1 cellular context compared by ENCODE assay signal in genomic region chr16:2520097-2520783, GRCh38.
TF ChIP-seq lines count a peak whose summit lies in the region.

TSS of gene AMDHD2 (plus strand) at chr16:2520371. CDS start at chr16:2520459, 88 bp downstream.

TF ChIP-seq in K562, 482 proteins besides CTCF, POLR2A, EP300 and RAD21 (continued from another document and continues in another):
- TF ChIP-seq, protein P1, sequence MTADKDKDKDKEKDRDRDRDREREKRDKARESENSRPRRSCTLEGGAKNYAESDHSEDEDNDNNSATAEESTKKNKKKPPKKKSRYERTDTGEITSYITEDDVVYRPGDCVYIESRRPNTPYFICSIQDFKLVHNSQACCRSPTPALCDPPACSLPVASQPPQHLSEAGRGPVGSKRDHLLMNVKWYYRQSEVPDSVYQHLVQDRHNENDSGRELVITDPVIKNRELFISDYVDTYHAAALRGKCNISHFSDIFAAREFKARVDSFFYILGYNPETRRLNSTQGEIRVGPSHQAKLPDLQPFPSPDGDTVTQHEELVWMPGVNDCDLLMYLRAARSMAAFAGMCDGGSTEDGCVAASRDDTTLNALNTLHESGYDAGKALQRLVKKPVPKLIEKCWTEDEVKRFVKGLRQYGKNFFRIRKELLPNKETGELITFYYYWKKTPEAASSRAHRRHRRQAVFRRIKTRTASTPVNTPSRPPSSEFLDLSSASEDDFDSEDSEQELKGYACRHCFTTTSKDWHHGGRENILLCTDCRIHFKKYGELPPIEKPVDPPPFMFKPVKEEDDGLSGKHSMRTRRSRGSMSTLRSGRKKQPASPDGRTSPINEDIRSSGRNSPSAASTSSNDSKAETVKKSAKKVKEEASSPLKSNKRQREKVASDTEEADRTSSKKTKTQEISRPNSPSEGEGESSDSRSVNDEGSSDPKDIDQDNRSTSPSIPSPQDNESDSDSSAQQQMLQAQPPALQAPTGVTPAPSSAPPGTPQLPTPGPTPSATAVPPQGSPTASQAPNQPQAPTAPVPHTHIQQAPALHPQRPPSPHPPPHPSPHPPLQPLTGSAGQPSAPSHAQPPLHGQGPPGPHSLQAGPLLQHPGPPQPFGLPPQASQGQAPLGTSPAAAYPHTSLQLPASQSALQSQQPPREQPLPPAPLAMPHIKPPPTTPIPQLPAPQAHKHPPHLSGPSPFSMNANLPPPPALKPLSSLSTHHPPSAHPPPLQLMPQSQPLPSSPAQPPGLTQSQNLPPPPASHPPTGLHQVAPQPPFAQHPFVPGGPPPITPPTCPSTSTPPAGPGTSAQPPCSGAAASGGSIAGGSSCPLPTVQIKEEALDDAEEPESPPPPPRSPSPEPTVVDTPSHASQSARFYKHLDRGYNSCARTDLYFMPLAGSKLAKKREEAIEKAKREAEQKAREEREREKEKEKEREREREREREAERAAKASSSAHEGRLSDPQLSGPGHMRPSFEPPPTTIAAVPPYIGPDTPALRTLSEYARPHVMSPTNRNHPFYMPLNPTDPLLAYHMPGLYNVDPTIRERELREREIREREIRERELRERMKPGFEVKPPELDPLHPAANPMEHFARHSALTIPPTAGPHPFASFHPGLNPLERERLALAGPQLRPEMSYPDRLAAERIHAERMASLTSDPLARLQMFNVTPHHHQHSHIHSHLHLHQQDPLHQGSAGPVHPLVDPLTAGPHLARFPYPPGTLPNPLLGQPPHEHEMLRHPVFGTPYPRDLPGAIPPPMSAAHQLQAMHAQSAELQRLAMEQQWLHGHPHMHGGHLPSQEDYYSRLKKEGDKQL (CRISPR knock-in tag; IDR thresholded peaks at IDR 0.05; ENCODE audit: borderline replicate concordance) = no peak
- TF ChIP-seq ZNF354B (CRISPR knock-in tag; IDR thresholded peaks at IDR 0.05) = no peak
- TF ChIP-seq TEAD2 (tag; IDR thresholded peaks at IDR 0.05) = no peak
- no peak for TF ChIP-seq EZH2 (IDR thresholded peaks at IDR 0.05; ENCODE audit: borderline replicate concordance, low read depth, low read length)
- TF ChIP-seq, protein P2, sequence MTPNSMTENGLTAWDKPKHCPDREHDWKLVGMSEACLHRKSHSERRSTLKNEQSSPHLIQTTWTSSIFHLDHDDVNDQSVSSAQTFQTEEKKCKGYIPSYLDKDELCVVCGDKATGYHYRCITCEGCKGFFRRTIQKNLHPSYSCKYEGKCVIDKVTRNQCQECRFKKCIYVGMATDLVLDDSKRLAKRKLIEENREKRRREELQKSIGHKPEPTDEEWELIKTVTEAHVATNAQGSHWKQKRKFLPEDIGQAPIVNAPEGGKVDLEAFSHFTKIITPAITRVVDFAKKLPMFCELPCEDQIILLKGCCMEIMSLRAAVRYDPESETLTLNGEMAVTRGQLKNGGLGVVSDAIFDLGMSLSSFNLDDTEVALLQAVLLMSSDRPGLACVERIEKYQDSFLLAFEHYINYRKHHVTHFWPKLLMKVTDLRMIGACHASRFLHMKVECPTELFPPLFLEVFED (CRISPR knock-in tag; conservative IDR thresholded peaks at IDR 0.05) = no peak
- TF ChIP-seq PREB (CRISPR knock-in tag; IDR thresholded peaks at IDR 0.05) = no peak
- TF ChIP-seq ZNF589 (CRISPR knock-in tag; IDR thresholded peaks at IDR 0.05; ENCODE audit: low read depth) = no peak
- TF ChIP-seq SOX6 (IDR thresholded peaks at IDR 0.05) = peak; percentile 13; the same call in 1 of the 2 replicates
- no peak for TF ChIP-seq NCOA1 (IDR thresholded peaks at IDR 0.05; ENCODE audit: low read depth)
- TF ChIP-seq, protein P3, sequence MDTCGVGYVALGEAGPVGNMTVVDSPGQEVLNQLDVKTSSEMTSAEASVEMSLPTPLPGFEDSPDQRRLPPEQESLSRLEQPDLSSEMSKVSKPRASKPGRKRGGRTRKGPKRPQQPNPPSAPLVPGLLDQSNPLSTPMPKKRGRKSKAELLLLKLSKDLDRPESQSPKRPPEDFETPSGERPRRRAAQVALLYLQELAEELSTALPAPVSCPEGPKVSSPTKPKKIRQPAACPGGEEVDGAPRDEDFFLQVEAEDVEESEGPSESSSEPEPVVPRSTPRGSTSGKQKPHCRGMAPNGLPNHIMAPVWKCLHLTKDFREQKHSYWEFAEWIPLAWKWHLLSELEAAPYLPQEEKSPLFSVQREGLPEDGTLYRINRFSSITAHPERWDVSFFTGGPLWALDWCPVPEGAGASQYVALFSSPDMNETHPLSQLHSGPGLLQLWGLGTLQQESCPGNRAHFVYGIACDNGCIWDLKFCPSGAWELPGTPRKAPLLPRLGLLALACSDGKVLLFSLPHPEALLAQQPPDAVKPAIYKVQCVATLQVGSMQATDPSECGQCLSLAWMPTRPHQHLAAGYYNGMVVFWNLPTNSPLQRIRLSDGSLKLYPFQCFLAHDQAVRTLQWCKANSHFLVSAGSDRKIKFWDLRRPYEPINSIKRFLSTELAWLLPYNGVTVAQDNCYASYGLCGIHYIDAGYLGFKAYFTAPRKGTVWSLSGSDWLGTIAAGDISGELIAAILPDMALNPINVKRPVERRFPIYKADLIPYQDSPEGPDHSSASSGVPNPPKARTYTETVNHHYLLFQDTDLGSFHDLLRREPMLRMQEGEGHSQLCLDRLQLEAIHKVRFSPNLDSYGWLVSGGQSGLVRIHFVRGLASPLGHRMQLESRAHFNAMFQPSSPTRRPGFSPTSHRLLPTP (IDR thresholded peaks at IDR 0.05; ENCODE audit: borderline replicate concordance, extremely low read depth, insufficient read length) = no peak
- TF ChIP-seq, protein P4, sequence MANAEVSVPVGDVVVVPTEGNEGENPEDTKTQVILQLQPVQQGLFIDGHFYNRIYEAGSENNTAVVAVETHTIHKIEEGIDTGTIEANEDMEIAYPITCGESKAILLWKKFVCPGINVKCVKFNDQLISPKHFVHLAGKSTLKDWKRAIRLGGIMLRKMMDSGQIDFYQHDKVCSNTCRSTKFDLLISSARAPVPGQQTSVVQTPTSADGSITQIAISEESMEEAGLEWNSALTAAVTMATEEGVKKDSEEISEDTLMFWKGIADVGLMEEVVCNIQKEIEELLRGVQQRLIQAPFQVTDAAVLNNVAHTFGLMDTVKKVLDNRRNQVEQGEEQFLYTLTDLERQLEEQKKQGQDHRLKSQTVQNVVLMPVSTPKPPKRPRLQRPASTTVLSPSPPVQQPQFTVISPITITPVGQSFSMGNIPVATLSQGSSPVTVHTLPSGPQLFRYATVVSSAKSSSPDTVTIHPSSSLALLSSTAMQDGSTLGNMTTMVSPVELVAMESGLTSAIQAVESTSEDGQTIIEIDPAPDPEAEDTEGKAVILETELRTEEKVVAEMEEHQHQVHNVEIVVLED (CRISPR knock-in tag; IDR thresholded peaks at IDR 0.05) = no peak
- no peak for TF ChIP-seq SMC3 (conservative IDR thresholded peaks at IDR 0.05; ENCODE audit: insufficient read depth, low read depth, low read length)
- peak; percentile 71 for TF ChIP-seq HCFC1 (IDR thresholded peaks at IDR 0.05; ENCODE audit: low read depth, low read length)
- TF ChIP-seq HDAC2 (IDR thresholded peaks at IDR 0.05) = no peak
- TF ChIP-seq RUNX1 (IDR thresholded peaks at IDR 0.05; ENCODE audit: low read depth) = peak; percentile 58; the same call in 1 of the 2 replicates
- TF ChIP-seq SREBF1 (IDR thresholded peaks at IDR 0.05; ENCODE audit: borderline replicate concordance, low read depth, low read length) = peak; percentile 77; the same call in 1 of the 2 replicates
- no peak for TF ChIP-seq NFIC (IDR thresholded peaks at IDR 0.05)
- TF ChIP-seq, protein P5, sequence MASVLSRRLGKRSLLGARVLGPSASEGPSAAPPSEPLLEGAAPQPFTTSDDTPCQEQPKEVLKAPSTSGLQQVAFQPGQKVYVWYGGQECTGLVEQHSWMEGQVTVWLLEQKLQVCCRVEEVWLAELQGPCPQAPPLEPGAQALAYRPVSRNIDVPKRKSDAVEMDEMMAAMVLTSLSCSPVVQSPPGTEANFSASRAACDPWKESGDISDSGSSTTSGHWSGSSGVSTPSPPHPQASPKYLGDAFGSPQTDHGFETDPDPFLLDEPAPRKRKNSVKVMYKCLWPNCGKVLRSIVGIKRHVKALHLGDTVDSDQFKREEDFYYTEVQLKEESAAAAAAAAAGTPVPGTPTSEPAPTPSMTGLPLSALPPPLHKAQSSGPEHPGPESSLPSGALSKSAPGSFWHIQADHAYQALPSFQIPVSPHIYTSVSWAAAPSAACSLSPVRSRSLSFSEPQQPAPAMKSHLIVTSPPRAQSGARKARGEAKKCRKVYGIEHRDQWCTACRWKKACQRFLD (CRISPR knock-in tag; IDR thresholded peaks at IDR 0.05) = peak; percentile 56
- peak; percentile 44 for TF ChIP-seq TAF1 (IDR thresholded peaks at IDR 0.05; ENCODE audit: control insufficient read depth, extremely low read depth, insufficient read depth, low read length, severe bottlenecking)
- no peak for TF ChIP-seq HNRNPLL (IDR thresholded peaks at IDR 0.05; ENCODE audit: low read depth, low read length, poor library complexity, severe bottlenecking)
- no peak for TF ChIP-seq ZNF3 (CRISPR knock-in tag; IDR thresholded peaks at IDR 0.05)
- TF ChIP-seq ETV1 (tag; conservative IDR thresholded peaks at IDR 0.05; ENCODE audit: low read depth) = no peak
- TF ChIP-seq, protein P6, sequence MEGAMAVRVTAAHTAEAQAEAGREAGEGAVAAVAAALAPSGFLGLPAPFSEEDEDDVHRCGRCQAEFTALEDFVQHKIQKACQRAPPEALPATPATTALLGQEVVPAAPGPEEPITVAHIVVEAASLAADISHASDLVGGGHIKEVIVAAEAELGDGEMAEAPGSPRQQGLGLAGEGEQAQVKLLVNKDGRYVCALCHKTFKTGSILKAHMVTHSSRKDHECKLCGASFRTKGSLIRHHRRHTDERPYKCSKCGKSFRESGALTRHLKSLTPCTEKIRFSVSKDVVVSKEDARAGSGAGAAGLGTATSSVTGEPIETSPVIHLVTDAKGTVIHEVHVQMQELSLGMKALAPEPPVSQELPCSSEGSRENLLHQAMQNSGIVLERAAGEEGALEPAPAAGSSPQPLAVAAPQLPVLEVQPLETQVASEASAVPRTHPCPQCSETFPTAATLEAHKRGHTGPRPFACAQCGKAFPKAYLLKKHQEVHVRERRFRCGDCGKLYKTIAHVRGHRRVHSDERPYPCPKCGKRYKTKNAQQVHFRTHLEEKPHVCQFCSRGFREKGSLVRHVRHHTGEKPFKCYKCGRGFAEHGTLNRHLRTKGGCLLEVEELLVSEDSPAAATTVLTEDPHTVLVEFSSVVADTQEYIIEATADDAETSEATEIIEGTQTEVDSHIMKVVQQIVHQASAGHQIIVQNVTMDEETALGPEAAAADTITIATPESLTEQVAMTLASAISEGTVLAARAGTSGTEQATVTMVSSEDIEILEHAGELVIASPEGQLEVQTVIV (CRISPR knock-in tag; IDR thresholded peaks at IDR 0.05; ENCODE audit: borderline replicate concordance) = no peak
- TF ChIP-seq, protein P7, sequence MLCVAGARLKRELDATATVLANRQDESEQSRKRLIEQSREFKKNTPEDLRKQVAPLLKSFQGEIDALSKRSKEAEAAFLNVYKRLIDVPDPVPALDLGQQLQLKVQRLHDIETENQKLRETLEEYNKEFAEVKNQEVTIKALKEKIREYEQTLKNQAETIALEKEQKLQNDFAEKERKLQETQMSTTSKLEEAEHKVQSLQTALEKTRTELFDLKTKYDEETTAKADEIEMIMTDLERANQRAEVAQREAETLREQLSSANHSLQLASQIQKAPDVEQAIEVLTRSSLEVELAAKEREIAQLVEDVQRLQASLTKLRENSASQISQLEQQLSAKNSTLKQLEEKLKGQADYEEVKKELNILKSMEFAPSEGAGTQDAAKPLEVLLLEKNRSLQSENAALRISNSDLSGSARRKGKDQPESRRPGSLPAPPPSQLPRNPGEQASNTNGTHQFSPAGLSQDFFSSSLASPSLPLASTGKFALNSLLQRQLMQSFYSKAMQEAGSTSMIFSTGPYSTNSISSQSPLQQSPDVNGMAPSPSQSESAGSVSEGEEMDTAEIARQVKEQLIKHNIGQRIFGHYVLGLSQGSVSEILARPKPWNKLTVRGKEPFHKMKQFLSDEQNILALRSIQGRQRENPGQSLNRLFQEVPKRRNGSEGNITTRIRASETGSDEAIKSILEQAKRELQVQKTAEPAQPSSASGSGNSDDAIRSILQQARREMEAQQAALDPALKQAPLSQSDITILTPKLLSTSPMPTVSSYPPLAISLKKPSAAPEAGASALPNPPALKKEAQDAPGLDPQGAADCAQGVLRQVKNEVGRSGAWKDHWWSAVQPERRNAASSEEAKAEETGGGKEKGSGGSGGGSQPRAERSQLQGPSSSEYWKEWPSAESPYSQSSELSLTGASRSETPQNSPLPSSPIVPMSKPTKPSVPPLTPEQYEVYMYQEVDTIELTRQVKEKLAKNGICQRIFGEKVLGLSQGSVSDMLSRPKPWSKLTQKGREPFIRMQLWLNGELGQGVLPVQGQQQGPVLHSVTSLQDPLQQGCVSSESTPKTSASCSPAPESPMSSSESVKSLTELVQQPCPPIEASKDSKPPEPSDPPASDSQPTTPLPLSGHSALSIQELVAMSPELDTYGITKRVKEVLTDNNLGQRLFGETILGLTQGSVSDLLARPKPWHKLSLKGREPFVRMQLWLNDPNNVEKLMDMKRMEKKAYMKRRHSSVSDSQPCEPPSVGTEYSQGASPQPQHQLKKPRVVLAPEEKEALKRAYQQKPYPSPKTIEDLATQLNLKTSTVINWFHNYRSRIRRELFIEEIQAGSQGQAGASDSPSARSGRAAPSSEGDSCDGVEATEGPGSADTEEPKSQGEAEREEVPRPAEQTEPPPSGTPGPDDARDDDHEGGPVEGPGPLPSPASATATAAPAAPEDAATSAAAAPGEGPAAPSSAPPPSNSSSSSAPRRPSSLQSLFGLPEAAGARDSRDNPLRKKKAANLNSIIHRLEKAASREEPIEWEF (CRISPR knock-in tag; IDR thresholded peaks at IDR 0.05) = no peak
- TF ChIP-seq SMARCA5 (IDR thresholded peaks at IDR 0.05) = no peak
- TF ChIP-seq SNRNP70 (optimal IDR thresholded peaks at IDR 0.05; ENCODE audit: low read depth, low read length) = no peak
- no peak for TF ChIP-seq BRD9 (IDR thresholded peaks at IDR 0.05; ENCODE audit: low read depth, partially characterized antibody)
- no peak for TF ChIP-seq ZNF277 (CRISPR knock-in tag; IDR thresholded peaks at IDR 0.05; ENCODE audit: borderline replicate concordance)
- no peak for TF ChIP-seq CAMTA2 (CRISPR knock-in tag; conservative IDR thresholded peaks at IDR 0.05)
- TF ChIP-seq CC2D1A (IDR thresholded peaks at IDR 0.05) = no peak
- peak; percentile 73; the same call in 1 of the 2 replicates for TF ChIP-seq ZBED1 (IDR thresholded peaks at IDR 0.05)
- TF ChIP-seq WHSC1 (IDR thresholded peaks at IDR 0.05; ENCODE audit: low read length) = no peak
